Comparison of ENCODE assay signal across 9 cellular contexts in the genomic region with DNA sequence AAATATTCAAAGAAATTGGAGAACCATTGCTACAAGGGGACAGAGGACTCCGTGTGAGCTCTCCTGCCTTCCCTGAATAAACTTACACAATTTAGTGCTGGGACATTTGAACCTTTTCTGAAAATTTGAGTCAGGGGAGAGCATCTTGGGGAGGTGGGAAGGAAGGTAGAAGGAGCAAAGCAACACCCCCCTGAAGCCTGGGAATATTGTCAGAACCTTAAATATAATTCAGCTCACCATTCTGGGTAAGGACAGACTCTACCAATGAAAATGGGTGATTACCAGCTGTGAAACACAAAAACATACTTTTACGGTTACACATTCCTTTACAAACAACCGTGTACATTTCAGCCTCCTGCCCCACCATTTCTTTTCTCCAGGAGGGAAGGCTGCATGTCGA. TPM values are rescaled to one million over a fixed set of nuclear protein-coding genes. Genes with fewer than 3 reads are reported as not detected.
DNase-seq lines count a peak whose midpoint lies in the region; ATAC-seq and TF ChIP-seq lines count a peak whose summit lies in the region.
"Not testable (repeated sequence)": the region's sequence is repeated elsewhere in the genome, so short reads cannot be mapped to it uniquely, and the experiment has no call there.
"Had no signal": no experiment of that assay in that cellular context is flagged by ENCODE, and none has a peak within 500 bp of the region (broad histone marks: within the 10 kb centered on the region; RNA-seq: fewer than 3 reads in every experiment).

TSS of gene FOXD4L1 (plus strand) at position 301 of the 400 bp plus-strand sequence. CDS start 592 bp downstream, outside the sequence.

- not testable (repeated sequence) for H3K36me3 Mint-ChIP-seq in CD8-positive, alpha-beta T cell; T-cell; activated CD8-positive, alpha-beta T cell treated with anti-CD3 and anti-CD28 coated beads for 36 hours (ENCODE audit: low read depth); activated T-helper 2 cell treated with anti-CD3 and anti-CD28 coated beads, Interferon-gamma antibody, Interleukin-2, Interleukin-4, amounts not matched to agents 10 μg/mL and 5 μg/mL and 100 μg/mL, durations not matched to agents 14 hours and 24 hours and 36 hours (ENCODE audit: low read depth); naive thymus-derived CD4-positive, alpha-beta T cell
- peaks cover 13% of the 10 kb centered on the region for H3K36me3 Mint-ChIP-seq in effector memory CD8-positive, alpha-beta T cell (ENCODE audit: insufficient read depth)
- H3K36me3 Mint-ChIP-seq in stimulated activated memory B cell treated with anti-CD40 and anti-IgM and Interleukin-4, amounts not matched to agents 10 μg/mL and 1 μg/mL and 100 μg/mL, for 72 hours = peaks cover 11% of the 10 kb centered on the region

- not testable (repeated sequence) for H3K4me1 ChIP-seq in CD8-positive, alpha-beta T cell (ENCODE audit: insufficient read depth, low read length); naive thymus-derived CD4-positive, alpha-beta T cell (ENCODE audit: control insufficient read depth in 2 of 2, insufficient read depth in 2 of 2, low read length in 2 of 2)

- POLR2A ChIA-PET in CD8-positive, alpha-beta T cell (lab: Charles Lee); T-cell (lab: Charles Lee); activated CD8-positive, alpha-beta T cell treated with anti-CD3 and anti-CD28 coated beads for 36 hours (lab: Charles Lee); naive thymus-derived CD4-positive, alpha-beta T cell (lab: Charles Lee): not testable (repeated sequence)

- H3K27ac ChIP-seq in CD8-positive, alpha-beta T cell (ENCODE audit: low read depth, low read length); naive thymus-derived CD4-positive, alpha-beta T cell (ENCODE audit: low read depth, low read length): not testable (repeated sequence)

- not testable (repeated sequence) for H3K36me3 ChIP-seq in CD8-positive, alpha-beta T cell (ENCODE audit: insufficient read depth, low read length); naive thymus-derived CD4-positive, alpha-beta T cell (ENCODE audit: control insufficient read depth in 2 of 3, insufficient read depth in 3 of 3, low read length in 3 of 3)

- not testable (repeated sequence) for H3K9me3 Mint-ChIP-seq in CD8-positive, alpha-beta T cell; T-cell; activated CD8-positive, alpha-beta T cell treated with anti-CD3 and anti-CD28 coated beads for 36 hours; activated T-helper 2 cell treated with anti-CD3 and anti-CD28 coated beads, Interferon-gamma antibody, Interleukin-2, Interleukin-4, amounts not matched to agents 10 μg/mL and 5 μg/mL and 100 μg/mL, durations not matched to agents 14 hours and 24 hours and 36 hours; effector memory CD8-positive, alpha-beta T cell; naive thymus-derived CD4-positive, alpha-beta T cell; stimulated activated memory B cell treated with anti-CD40 and anti-IgM and Interleukin-4, amounts not matched to agents 10 μg/mL and 1 μg/mL and 100 μg/mL, for 72 hours

- not testable (repeated sequence) for ATAC-seq in CD8-positive, alpha-beta T cell; T-cell (replicated peaks in 1 of 4); activated CD8-positive, alpha-beta T cell treated with anti-CD3 and anti-CD28 coated beads for 36 hours; effector memory CD8-positive, alpha-beta T cell (replicated peaks); naive thymus-derived CD4-positive, alpha-beta T cell; stimulated activated memory B cell treated with anti-CD40 and anti-IgM and Interleukin-4, amounts not matched to agents 10 μg/mL and 1 μg/mL and 100 μg/mL, for 72 hours

- not testable (repeated sequence) for TF ChIP-seq CTCF in CD8-positive, alpha-beta T cell (IDR thresholded peaks at IDR 0.05); activated CD8-positive, alpha-beta T cell treated with anti-CD3 and anti-CD28 coated beads for 36 hours (IDR thresholded peaks at IDR 0.05)

- peaks cover 21% of the 10 kb centered on the region for H3K27me3 Mint-ChIP-seq in CD8-positive, alpha-beta T cell (ENCODE audit: low read depth)
- H3K27me3 Mint-ChIP-seq in T-cell = peaks cover 10 to 18% of the 10 kb centered on the region in 2 donors
- peaks cover 23% of the 10 kb centered on the region for H3K27me3 Mint-ChIP-seq in activated CD8-positive, alpha-beta T cell treated with anti-CD3 and anti-CD28 coated beads for 36 hours
- peaks cover 27% of the 10 kb centered on the region for H3K27me3 Mint-ChIP-seq in activated T-helper 2 cell treated with anti-CD3 and anti-CD28 coated beads, Interferon-gamma antibody, Interleukin-2, Interleukin-4, amounts not matched to agents 10 μg/mL and 5 μg/mL and 100 μg/mL, durations not matched to agents 14 hours and 24 hours and 36 hours (ENCODE audit: low read depth)
- H3K27me3 Mint-ChIP-seq in effector memory CD8-positive, alpha-beta T cell = peaks cover 17 to 25% of the 10 kb centered on the region in 2 donors
- peaks cover 10 to 35% (median 15%) of the 10 kb centered on the region in 5 donors for H3K27me3 Mint-ChIP-seq in naive thymus-derived CD4-positive, alpha-beta T cell
- H3K27me3 Mint-ChIP-seq in stimulated activated memory B cell treated with anti-CD40 and anti-IgM and Interleukin-4, amounts not matched to agents 10 μg/mL and 1 μg/mL and 100 μg/mL, for 72 hours = not testable (repeated sequence)

- CTCF ChIA-PET in CD8-positive, alpha-beta T cell (lab: Charles Lee); T-cell (lab: Charles Lee); activated CD8-positive, alpha-beta T cell treated with anti-CD3 and anti-CD28 coated beads for 36 hours (lab: Charles Lee); naive thymus-derived CD4-positive, alpha-beta T cell (lab: Charles Lee): not testable (repeated sequence)

- peak within 1 kb of the TSS; percentile 26 for H3K4me3 Mint-ChIP-seq in CD8-positive, alpha-beta T cell
- H3K4me3 Mint-ChIP-seq in T-cell = peak within 1 kb of the TSS in 2 of 3 donors; percentile 31 to 42
- H3K4me3 Mint-ChIP-seq in activated CD8-positive, alpha-beta T cell treated with anti-CD3 and anti-CD28 coated beads for 36 hours = peak within 1 kb of the TSS; percentile 47
- H3K4me3 Mint-ChIP-seq in activated T-helper 2 cell treated with anti-CD3 and anti-CD28 coated beads, Interferon-gamma antibody, Interleukin-2, Interleukin-4, amounts not matched to agents 10 μg/mL and 5 μg/mL and 100 μg/mL, durations not matched to agents 14 hours and 24 hours and 36 hours (ENCODE audit: low read depth) = peak within 1 kb of the TSS; percentile 33
- peak within 1 kb of the TSS; percentile 35 to 62 for H3K4me3 Mint-ChIP-seq in effector memory CD8-positive, alpha-beta T cell
- peak within 1 kb of the TSS in 8 of 10 donors; percentile 6 to 67 (median 52) for H3K4me3 Mint-ChIP-seq in naive thymus-derived CD4-positive, alpha-beta T cell
- peak within 1 kb of the TSS; percentile 29 for H3K4me3 Mint-ChIP-seq in stimulated activated memory B cell treated with anti-CD40 and anti-IgM and Interleukin-4, amounts not matched to agents 10 μg/mL and 1 μg/mL and 100 μg/mL, for 72 hours

- H3K9me3 ChIP-seq in CD8-positive, alpha-beta T cell (ENCODE audit: low read length); naive thymus-derived CD4-positive, alpha-beta T cell (ENCODE audit: control insufficient read depth in 2 of 3, low read length in 3 of 3): not testable (repeated sequence)

- intact Hi-C loops in CD8-positive, alpha-beta T cell (cut with DNase I, micrococcal nuclease); activated CD8-positive, alpha-beta T cell treated with anti-CD3 and anti-CD28 coated beads for 36 hours (cut with micrococcal nuclease); activated T-helper 2 cell treated with anti-CD3 and anti-CD28 coated beads, Interferon-gamma antibody, Interleukin-2, Interleukin-4, amounts not matched to agents 10 μg/mL and 5 μg/mL and 100 μg/mL, durations not matched to agents 14 hours and 24 hours and 36 hours (cut with micrococcal nuclease); naive thymus-derived CD4-positive, alpha-beta T cell (cut with micrococcal nuclease): not testable (repeated sequence)

- not testable (repeated sequence) for DNase-seq in CD8-positive, alpha-beta T cell; T-cell; activated CD8-positive, alpha-beta T cell treated with anti-CD3 and anti-CD28 coated beads for 36 hours; activated T-helper 2 cell treated with anti-CD3 and anti-CD28 coated beads, Interferon-gamma antibody, Interleukin-2, Interleukin-4, amounts not matched to agents 10 μg/mL and 5 μg/mL and 100 μg/mL, durations not matched to agents 14 hours and 24 hours and 36 hours (ENCODE audit: low spot score); effector memory CD8-positive, alpha-beta T cell; naive thymus-derived CD4-positive, alpha-beta T cell

- not testable (repeated sequence) for H3K27me3 ChIP-seq in CD8-positive, alpha-beta T cell (ENCODE audit: insufficient read depth, low read length); naive thymus-derived CD4-positive, alpha-beta T cell (ENCODE audit: control insufficient read depth in 2 of 2, insufficient read depth in 2 of 2, low read length in 2 of 2)

- H3K4me3 ChIP-seq in CD8-positive, alpha-beta T cell (ENCODE audit: low read depth, low read length); naive thymus-derived CD4-positive, alpha-beta T cell (ENCODE audit: low read length): not testable (repeated sequence)

- H3K4me1 Mint-ChIP-seq in CD8-positive, alpha-beta T cell (ENCODE audit: low read depth) = peaks cover 20% of the 10 kb centered on the region
- H3K4me1 Mint-ChIP-seq in T-cell = peaks cover 0 to 21% (median 15%) of the 10 kb centered on the region in 3 donors
- peaks cover 15% of the 10 kb centered on the region for H3K4me1 Mint-ChIP-seq in activated CD8-positive, alpha-beta T cell treated with anti-CD3 and anti-CD28 coated beads for 36 hours (ENCODE audit: low read depth)
- H3K4me1 Mint-ChIP-seq in activated T-helper 2 cell treated with anti-CD3 and anti-CD28 coated beads, Interferon-gamma antibody, Interleukin-2, Interleukin-4, amounts not matched to agents 10 μg/mL and 5 μg/mL and 100 μg/mL, durations not matched to agents 14 hours and 24 hours and 36 hours (ENCODE audit: low read depth) = peaks cover 13% of the 10 kb centered on the region
- not testable (repeated sequence) for H3K4me1 Mint-ChIP-seq in effector memory CD8-positive, alpha-beta T cell (ENCODE audit: low read depth in 2 of 2); stimulated activated memory B cell treated with anti-CD40 and anti-IgM and Interleukin-4, amounts not matched to agents 10 μg/mL and 1 μg/mL and 100 μg/mL, for 72 hours
- H3K4me1 Mint-ChIP-seq in naive thymus-derived CD4-positive, alpha-beta T cell = peaks cover 9 to 19% (median 12%) of the 10 kb centered on the region in 7 donors

- not testable (repeated sequence) for H3K27ac Mint-ChIP-seq in CD8-positive, alpha-beta T cell; T-cell; activated CD8-positive, alpha-beta T cell treated with anti-CD3 and anti-CD28 coated beads for 36 hours; activated T-helper 2 cell treated with anti-CD3 and anti-CD28 coated beads, Interferon-gamma antibody, Interleukin-2, Interleukin-4, amounts not matched to agents 10 μg/mL and 5 μg/mL and 100 μg/mL, durations not matched to agents 14 hours and 24 hours and 36 hours; effector memory CD8-positive, alpha-beta T cell; stimulated activated memory B cell treated with anti-CD40 and anti-IgM and Interleukin-4, amounts not matched to agents 10 μg/mL and 1 μg/mL and 100 μg/mL, for 72 hours
- H3K27ac Mint-ChIP-seq in naive thymus-derived CD4-positive, alpha-beta T cell = peak within 1 kb of the TSS in 1 of 9 donors; percentile 50

RNA-seq across cellular contexts. Expression of gene FOXD4L1, which starts in this region (rescaled TPM):
- total RNA-seq in CD8-positive, alpha-beta T cell = not detected
- total RNA-seq in T-cell = under 1 TPM in 3 of 5 donors, not detected in 2; 0.36 to 0.38 (median 0.38) TPM
- under 1 TPM in 1 of 2 experiments, not detected in 1; 0.23 TPM for total RNA-seq in activated CD8-positive, alpha-beta T cell treated with anti-CD3 and anti-CD28 coated beads for 36 hours
- total RNA-seq in activated T-helper 2 cell treated with anti-CD3 and anti-CD28 coated beads, Interferon-gamma antibody, Interleukin-2, Interleukin-4, amounts not matched to agents 10 μg/mL and 5 μg/mL and 100 μg/mL, durations not matched to agents 14 hours and 24 hours and 36 hours = 0.14 and 0.30 TPM in 2 replicates
- under 1 TPM in 4 of 5 experiments, not detected in 1; 0.16 to 0.60 (median 0.35) TPM for total RNA-seq in naive thymus-derived CD4-positive, alpha-beta T cell
- polyA plus RNA-seq in naive thymus-derived CD4-positive, alpha-beta T cell = not detected
- total RNA-seq: G401, H7 had no signal
